Comparison of ENCODE assay signal across 2 cellular contexts in genomic region chr15:70318594-70318993, GRCh38.
TF ChIP-seq lines count a peak whose summit lies in the region.

No MANE protein-coding gene starts in this region.

TF ChIP-seq in SK-N-SH, 30 proteins besides CTCF, POLR2A, EP300 and RAD21:
- no peak for TF ChIP-seq PBX3 (IDR thresholded peaks at IDR 0.05)
- TF ChIP-seq USF1 (IDR thresholded peaks at IDR 0.05; ENCODE audit: borderline replicate concordance, low read depth): no peak
- peak; percentile 13; the same call in 1 of the 2 replicates for TF ChIP-seq MAX (IDR thresholded peaks at IDR 0.05; ENCODE audit: low read depth)
- no peak for TF ChIP-seq GABPA (IDR thresholded peaks at IDR 0.05; ENCODE audit: low read depth)

TF ChIP-seq in GM23338, 12 proteins besides CTCF, POLR2A, EP300 and RAD21:
- TF ChIP-seq CREB1 (CRISPR knock-in tag; IDR thresholded peaks at IDR 0.05; ENCODE audit: low read depth) (no peak), POLR2AphosphoS5 (IDR thresholded peaks at IDR 0.05; ENCODE audit: low read depth) (no peak), REST (IDR thresholded peaks at IDR 0.05; ENCODE audit: unreplicated experiment) (no peak), ZNF114 (CRISPR knock-in tag; IDR thresholded peaks at IDR 0.05) (no peak), ZNF462 (CRISPR knock-in tag; IDR thresholded peaks at IDR 0.05) (no peak), ETS1 (IDR thresholded peaks at IDR 0.05) (no peak)
